ENCODE assay signal across 26 cellular contexts in genomic region chr2:55826246-55826645, GRCh38.
"Had no signal": no experiment of that assay in that cellular context is flagged by ENCODE, and none has a peak within 500 bp of the region (broad histone marks: within the 10 kb centered on the region; RNA-seq: fewer than 3 reads in every experiment).

No MANE protein-coding gene starts in this region.

- H3K27me3 ChIP-seq: stomach, suprapubic skin, testis, thyroid gland, tibial artery, tibial nerve, transverse colon, upper lobe of left lung, upper lobe of right lung, uterus, vagina had no signal

- H3K27ac ChIP-seq: stomach, suprapubic skin, testis, thoracic aorta, thyroid gland, tibial artery, tibial nerve, transverse colon, upper lobe of left lung, upper lobe of right lung, uterus, vagina had no signal

- FAIRE-seq: urothelium cell line had no signal

- H3K9me3 ChIP-seq: stomach, suprapubic skin, testis, thoracic aorta, thyroid gland, tibial artery, tibial nerve, transverse colon, upper lobe of left lung, upper lobe of right lung, uterus, vagina had no signal

- DNase-seq: stimulated activated CD4-positive, alpha-beta T cell treated with anti-CD3 and anti-CD28 coated beads, Interleukin-2, amount 100 ng/mL, for 48 hours; stimulated activated CD4-positive, alpha-beta T cell treated with anti-CD3 and anti-CD28 coated beads, Interleukin-4, amount 100 ng/mL, for 1 hour; stimulated activated CD4-positive, alpha-beta T cell treated with anti-CD3 and anti-CD28 coated beads, Interleukin-4, amount 100 ng/mL, for 24 hours; stimulated activated CD4-positive, alpha-beta T cell treated with anti-CD3 and anti-CD28 coated beads, Interleukin-4, amount 100 ng/mL, for 4 hours; stimulated activated CD8-positive, alpha-beta memory T cell treated with anti-CD3 and anti-CD28 coated beads, Interleukin-4, amount 100 ng/mL, for 48 hours; stimulated activated naive B cell treated with anti-CD40 and anti-IgM and Interleukin-4, amounts not matched to agents 10 μg/mL and 1 μg/mL and 100 μg/mL, for 72 hours; stimulated activated naive CD4-positive, alpha-beta T cell; stimulated activated naive CD4-positive, alpha-beta T cell treated with Interleukin-2 at 50 U/mL for 16 hours; stimulated activated naive CD8-positive, alpha-beta T cell treated with anti-CD3 and anti-CD28 coated beads, Interleukin-15, amount 100 ng/mL, for 72 hours; stimulated activated naive CD8-positive, alpha-beta T cell treated with anti-CD3 and anti-CD28 coated beads, Interleukin-15, Interleukin-2, amounts not matched to agents 100 U/mL and 50 U/mL, for 24 hours; stomach; substantia nigra; testis; thyroid gland; tibial artery; transverse colon; trophoblast cell; upper lobe of right lung; uterus had no signal

- H3K4me1 ChIP-seq: stomach, suprapubic skin, testis, thyroid gland, tibial nerve, transverse colon, upper lobe of left lung, upper lobe of right lung, uterus, vagina had no signal

- H3K4me3 ChIP-seq: stomach, suprapubic skin, testis, thoracic aorta, thyroid gland, tibial artery, tibial nerve, transverse colon, upper lobe of left lung, upper lobe of right lung, uterus, vagina had no signal

- ATAC-seq: stimulated activated memory B cell treated with anti-CD40 and anti-IgM and Interleukin-4, amounts not matched to agents 10 μg/mL and 1 μg/mL and 100 μg/mL, for 72 hours; stimulated activated naive B cell treated with anti-CD40 and anti-IgM and Interleukin-4, amounts not matched to agents 10 μg/mL and 1 μg/mL and 100 μg/mL, for 72 hours; stimulated activated naive CD8-positive, alpha-beta T cell treated with anti-CD3 and anti-CD28 coated beads, Interleukin-15, amount 100 ng/mL, for 72 hours; stimulated activated naive CD8-positive, alpha-beta T cell treated with anti-CD3 and anti-CD28 coated beads, Interleukin-15, Interleukin-2, amounts not matched to agents 100 U/mL and 50 U/mL, for 24 hours had no signal

- H3K36me3 ChIP-seq: stomach, suprapubic skin, thoracic aorta, thyroid gland, tibial artery, tibial nerve, transverse colon, upper lobe of left lung, upper lobe of right lung, uterus, vagina had no signal
